In genomic region chr13:97254809-97255208, GRCh38 we compare ENCODE assay signal across 11 cellular contexts. TPM values are rescaled to one million over a fixed set of nuclear protein-coding genes. Genes with fewer than 3 reads are reported as not detected.
DNase-seq lines count a peak whose midpoint lies in the region; ATAC-seq and TF ChIP-seq lines count a peak whose summit lies in the region.
"Had no signal": no experiment of that assay in that cellular context is flagged by ENCODE, and none has a peak within 500 bp of the region (broad histone marks: within the 10 kb centered on the region; RNA-seq: fewer than 3 reads in every experiment).

No MANE protein-coding gene starts in this region.

- ATAC-seq in GM18868 (IDR thresholded peaks at IDR 0.05; ENCODE audit: unreplicated experiment) (no peak), GM19455 (IDR thresholded peaks at IDR 0.05; ENCODE audit: unreplicated experiment) (no peak)
- ATAC-seq: natural killer cell, T-helper 17 cell had no signal

- H3K9ac ChIP-seq in smooth muscle cell (ENCODE audit: low read depth): peak overlapping the region; percentile 83

- TF ChIP-seq CTCF in HEK293 (tag by site-specific recombination; IDR thresholded peaks at IDR 0.05): no peak
- no peak for TF ChIP-seq CTCF in fibroblast of the aortic adventitia (IDR thresholded peaks at IDR 0.05; ENCODE audit: insufficient read depth, low read length)
- no peak for TF ChIP-seq CTCF in smooth muscle cell (IDR thresholded peaks at IDR 0.05; ENCODE audit: borderline replicate concordance, insufficient read depth, poor library complexity, severe bottlenecking)

- peak in 1 of 2 experiments; percentile 34 for DNase-seq in SJSA1 (ENCODE audit: low read depth in 1 of 2, low spot score in 2 of 2)
- peak; percentile 62 for DNase-seq in fibroblast of the aortic adventitia (ENCODE audit: low read depth)
- DNase-seq in smooth muscle cell (lab: John Stamatoyannopoulos, UW; ENCODE audit: unreplicated experiment): no peak
- DNase-seq in mucosa of gallbladder (ENCODE audit: low spot score): no peak
- DNase-seq: natural killer cell; NCI-H526 treated with DMSO at 0.1 percent for 48 hours; stimulated activated CD4-positive, alpha-beta T cell treated with anti-CD3 and anti-CD28 coated beads, Interleukin-4, amount 100 ng/mL, for 1 hour; T-helper 17 cell had no signal

- CTCF ChIA-PET in HEK293 (lab: Yijun Ruan, JAX): interaction anchor here (1.2 kb wide), 1 partner anchor 76 kb away, joined by 3 read pairs; no protein-coding TSS in a partner anchor

- H3K79me2 ChIP-seq in smooth muscle cell (ENCODE audit: low read depth): peaks cover 46% of the 10 kb centered on the region

- POLR2A ChIA-PET in HEK293 (lab: Yijun Ruan, JAX): interaction anchor here (0.7 kb wide), 1 partner anchor 22 kb away, joined by 6 read pairs; no protein-coding TSS in a partner anchor

- no peak overlapping the region for H2AFZ ChIP-seq in smooth muscle cell (ENCODE audit: low read depth)

- 74% methylated on average over 3 of the region's 3 CpGs for WGBS in smooth muscle cell (ENCODE audit: low lambda C conversion rate)

- H3K4me1 ChIP-seq in HEK293 (ENCODE audit: control insufficient read depth, insufficient read depth, low read length): peaks cover 48% of the 10 kb centered on the region
- H3K4me1 ChIP-seq in SJSA1 (replicated peaks): peaks cover 67% of the 10 kb centered on the region
- peaks cover 40% of the 10 kb centered on the region for H3K4me1 ChIP-seq in smooth muscle cell (ENCODE audit: low read depth)

- no peaks in the 10 kb centered on the region for H3K36me3 ChIP-seq in HEK293 (ENCODE audit: control insufficient read depth in 2 of 2, insufficient read depth in 1 of 2, low read length in 2 of 2)
- H3K36me3 ChIP-seq in SJSA1: no peaks in the 10 kb centered on the region
- no peaks in the 10 kb centered on the region for H3K36me3 ChIP-seq in smooth muscle cell (ENCODE audit: low read depth)

- H3F3A ChIP-seq in smooth muscle cell (ENCODE audit: low read depth): peaks cover 37% of the 10 kb centered on the region

- H3K9me3 ChIP-seq in HEK293 (ENCODE audit: control insufficient read depth, insufficient read depth, low read depth, low read length) (no peaks in the 10 kb centered on the region), SJSA1 (replicated peaks) (no peaks in the 10 kb centered on the region), smooth muscle cell (replicated peaks; ENCODE audit: low read depth) (no peaks in the 10 kb centered on the region)

- H3K27me3 ChIP-seq in SJSA1 (replicated peaks) (no peaks in the 10 kb centered on the region), smooth muscle cell (ENCODE audit: low read depth) (no peaks in the 10 kb centered on the region)

- no peak overlapping the region for H3K4me3 ChIP-seq in HEK293 (ENCODE audit: low read depth, low read length)
- H3K4me3 ChIP-seq in SJSA1: no peak overlapping the region
- no peak overlapping the region for H3K4me3 ChIP-seq in fibroblast of the aortic adventitia (ENCODE audit: low read depth, low read length)
- H3K4me3 ChIP-seq in smooth muscle cell: no peak overlapping the region

- peak overlapping the region; percentile 72 for H3K4me2 ChIP-seq in smooth muscle cell

- H4K20me1 ChIP-seq in smooth muscle cell (ENCODE audit: low read depth): peaks cover 12% of the 10 kb centered on the region

- H3K27ac ChIP-seq in HEK293 (ENCODE audit: extremely low read depth, low read depth, low read length) (peak overlapping the region; percentile 72), SJSA1 (peak overlapping the region; percentile 93), smooth muscle cell (ENCODE audit: low read depth) (peak overlapping the region; percentile 98)

TF ChIP-seq in HEK293, 187 proteins besides CTCF, POLR2A, EP300 and RAD21 (continues in another document):
- TF ChIP-seq ZNF747 (tag by site-specific recombination; IDR thresholded peaks at IDR 0.05) (no peak), ZNF629 (tag by site-specific recombination; IDR thresholded peaks at IDR 0.05) (peak; percentile 90), ZNF449 (tag by site-specific recombination; IDR thresholded peaks at IDR 0.05) (no peak), KLF10 (tag by site-specific recombination; IDR thresholded peaks at IDR 0.05) (no peak), ZBTB21 (tag by site-specific recombination; IDR thresholded peaks at IDR 0.05) (peak; percentile 56; the same call in 1 of the 2 replicates), ZSCAN5A (tag by site-specific recombination; IDR thresholded peaks at IDR 0.05) (no peak), ZNF133 (tag by site-specific recombination; IDR thresholded peaks at IDR 0.05) (no peak), KLF17 (tag by site-specific recombination; IDR thresholded peaks at IDR 0.05) (peak; percentile 69; the same call in 1 of the 2 replicates), GLIS2 (tag by site-specific recombination; IDR thresholded peaks at IDR 0.05) (0 out of 2 replicates have a peak, but pooled peaks have one; percentile 25), KLF8 (tag by site-specific recombination; IDR thresholded peaks at IDR 0.05) (peak; percentile 44; the same call in 1 of the 2 replicates), ZNF76 (tag by site-specific recombination; IDR thresholded peaks at IDR 0.05; ENCODE audit: borderline replicate concordance, low read depth) (no peak), ZNF37A (tag by site-specific recombination; IDR thresholded peaks at IDR 0.05) (no peak), ZNF366 (tag by site-specific recombination; conservative IDR thresholded peaks at IDR 0.05) (peak; percentile 93), KLF9 (tag by site-specific recombination; IDR thresholded peaks at IDR 0.05; ENCODE audit: low read depth) (no peak), ZNF146 (tag by site-specific recombination; IDR thresholded peaks at IDR 0.05) (no peak), TSHZ1 (tag by site-specific recombination; IDR thresholded peaks at IDR 0.05; ENCODE audit: borderline replicate concordance) (0 out of 2 replicates have a peak, but pooled peaks have one; percentile 28), SCRT2 (tag by site-specific recombination; IDR thresholded peaks at IDR 0.05) (peak; percentile 58), HOXC10 (CRISPR knock-in tag; IDR thresholded peaks at IDR 0.05) (no peak), TCF7L2 (IDR thresholded peaks at IDR 0.05; ENCODE audit: borderline replicate concordance, low read depth, low read length) (no peak)

RNA-seq across cellular contexts. Expression of gene MBNL2, which starts 32.7 kb away (rescaled TPM):
- 37.8 and 62.8 TPM in 2 replicates for total RNA-seq in SJSA1 (2014; rRNA removed; shearing (Covaris generic))
- total RNA-seq in fibroblast of the aortic adventitia (ENCODE audit: low replicate concordance) (44.3 and 120 TPM in 2 replicates), smooth muscle cell (120 and 147 TPM in 2 replicates), mucosa of gallbladder (74.7 TPM)
- polyA plus RNA-seq in smooth muscle cell: 33.7 and 34.9 TPM in 2 replicates
